9 cellular contexts compared by ENCODE assay signal in genomic region chr5:39177629-39177959, GRCh38. TPM values are rescaled to one million over a fixed set of nuclear protein-coding genes. Genes with fewer than 3 reads are reported as not detected.
DNase-seq lines count a peak whose midpoint lies in the region; ATAC-seq and TF ChIP-seq lines count a peak whose summit lies in the region.
"Had no signal": no experiment of that assay in that cellular context is flagged by ENCODE, and none has a peak within 500 bp of the region (broad histone marks: within the 10 kb centered on the region; RNA-seq: fewer than 3 reads in every experiment).

No MANE protein-coding gene starts in this region.

- DNase-seq in CD1c-positive myeloid dendritic cell (ENCODE audit: extremely low spot score) (peak; percentile 82), DMS79 treated with DMSO at 0.1 percent for 48 hours (lab: John Stamatoyannopoulos, UW) (no peak), NCI-H774 (lab: John Stamatoyannopoulos, UW) (no peak), WERI-Rb-1 (no peak), prostate gland (ENCODE audit: low spot score) (no peak)
- DNase-seq in activated naive CD8-positive, alpha-beta T cell treated with anti-CD3 and anti-CD28 coated beads for 36 hours: no peak

- peaks cover 9% of the 10 kb centered on the region for H3K9me3 Mint-ChIP-seq in activated naive CD8-positive, alpha-beta T cell treated with anti-CD3 and anti-CD28 coated beads for 36 hours

- H3K27me3 ChIP-seq in WERI-Rb-1 (ENCODE audit: insufficient read depth, low read depth, severe bottlenecking): no peaks in the 10 kb centered on the region
- H3K27me3 ChIP-seq in prostate gland (replicated peaks; ENCODE audit: insufficient read depth): no peaks in the 10 kb centered on the region

- no peak overlapping the region for H3K27ac ChIP-seq in WERI-Rb-1
- H3K27ac ChIP-seq in prostate gland: no peak overlapping the region

- H3K4me1 ChIP-seq in prostate gland (replicated peaks): no peaks in the 10 kb centered on the region

- no peaks in the 10 kb centered on the region for H3K27me3 Mint-ChIP-seq in activated naive CD8-positive, alpha-beta T cell treated with anti-CD3 and anti-CD28 coated beads for 36 hours

- peak overlapping the region; percentile 72 for H3K4me3 Mint-ChIP-seq in activated naive CD8-positive, alpha-beta T cell treated with anti-CD3 and anti-CD28 coated beads for 36 hours

- no peaks in the 10 kb centered on the region for H3K9me3 ChIP-seq in WERI-Rb-1 (ENCODE audit: severe bottlenecking)
- no peaks in the 10 kb centered on the region for H3K9me3 ChIP-seq in prostate gland

- intact Hi-C loops in prostate gland (cut with DNase I): no loop called here

- TF ChIP-seq POLR2A in prostate gland (IDR thresholded peaks at IDR 0.05): no peak

- H3K4me1 Mint-ChIP-seq in activated naive CD8-positive, alpha-beta T cell treated with anti-CD3 and anti-CD28 coated beads for 36 hours: peaks cover 90% of the 10 kb centered on the region

- peak overlapping the region; percentile 94 for H3K27ac Mint-ChIP-seq in activated naive CD8-positive, alpha-beta T cell treated with anti-CD3 and anti-CD28 coated beads for 36 hours

- 83% methylated on average over 3 of the region's 3 CpGs for WGBS in prostate gland

- no peak for TF ChIP-seq CTCF in WERI-Rb-1 (IDR thresholded peaks at IDR 0.05; ENCODE audit: low read depth, low read length)
- TF ChIP-seq CTCF in prostate gland (IDR thresholded peaks at IDR 0.05): no peak

- no peak overlapping the region for H3K4me3 ChIP-seq in WERI-Rb-1 (ENCODE audit: low read depth, low read length)
- H3K4me3 ChIP-seq in prostate gland: no peak overlapping the region

- ATAC-seq in GM19395 (IDR thresholded peaks at IDR 0.05; ENCODE audit: unreplicated experiment): peak; percentile 71
- ATAC-seq in HG03558 (IDR thresholded peaks at IDR 0.05; ENCODE audit: extremely low read depth, unreplicated experiment): peak; percentile 55

- H3K36me3 ChIP-seq in WERI-Rb-1 (no peaks in the 10 kb centered on the region), prostate gland (no peaks in the 10 kb centered on the region)

- H3K36me3 Mint-ChIP-seq in activated naive CD8-positive, alpha-beta T cell treated with anti-CD3 and anti-CD28 coated beads for 36 hours: peaks cover 40% of the 10 kb centered on the region

RNA-seq across cellular contexts. Expression of gene FYB1, which starts 41.8 kb away (rescaled TPM):
- total RNA-seq in activated naive CD8-positive, alpha-beta T cell treated with anti-CD3 and anti-CD28 coated beads for 36 hours: 10 to 100 TPM; 71.3 to 74.1 TPM
- total RNA-seq in prostate gland: 1 to 10 TPM; 3.1 to 4.0 TPM
- total RNA-seq: LHCN-M2 had no signal

Comparison
In these comparisons a context has a peak if more than half of its experiments do, and no peak if none do; other contexts are left out.
1. RNA of gene FYB1, which starts 41.8 kb away (total RNA-seq): 71.3 to 74.1 TPM in activated naive CD8-positive, alpha-beta T cell treated with anti-CD3 and anti-CD28 coated beads for 36 hours; 3.1 to 4.0 TPM in prostate gland; every median in the first group is over 10 times any median in the second.